ENCODE assay signal across 27 cellular contexts in the genomic region with DNA sequence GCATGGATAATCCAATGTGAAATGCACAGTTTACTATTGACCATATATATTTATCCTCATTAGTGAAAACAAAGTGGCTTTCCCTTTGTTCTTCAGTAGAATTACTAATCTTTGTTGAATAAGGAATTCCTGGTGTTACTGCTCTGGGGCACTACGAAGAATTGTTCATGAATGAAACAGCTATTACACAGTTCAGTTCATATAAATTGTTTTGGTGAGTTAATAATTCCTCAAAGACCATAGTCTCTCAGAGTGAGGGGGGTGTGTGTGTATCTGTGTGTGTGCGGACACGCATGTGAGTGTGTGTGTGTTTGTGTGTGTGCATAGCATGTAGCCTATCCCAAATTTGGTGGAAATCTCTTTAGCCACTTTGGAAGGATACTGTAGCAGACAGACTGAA.
"Had no signal": no experiment of that assay in that cellular context is flagged by ENCODE, and none has a peak within 500 bp of the region (broad histone marks: within the 10 kb centered on the region; RNA-seq: fewer than 3 reads in every experiment).

No MANE protein-coding gene starts in this region.

- H3K27ac ChIP-seq: brain microvascular endothelial cell, coronary artery, dorsolateral prefrontal cortex had no signal

- DNase-seq: activated CD4-positive, alpha-beta memory T cell treated with anti-CD3 and anti-CD28 coated beads, Interleukin-2, amount 10 ng/mL, durations not matched to agents 7 days and 5 days; activated CD4-positive, alpha-beta T cell treated with anti-CD3 and anti-CD28 coated beads for 1 hour; activated CD4-positive, alpha-beta T cell treated with anti-CD3 and anti-CD28 coated beads for 4 hours; activated CD4-positive, alpha-beta T cell treated with anti-CD3 and anti-CD28 coated beads, Interleukin-2, amount 10 ng/mL, durations not matched to agents 7 days and 5 days; activated CD4-positive, alpha-beta T cell treated with anti-CD3 and anti-CD28 coated beads, Interleukin-2, amount 50 U/mL, for 4 hours; activated CD8-positive, alpha-beta memory T cell treated with anti-CD3 and anti-CD28 coated beads, Interleukin-2, amount 50 U/mL, for 48 hours; activated effector memory CD4-positive, alpha-beta T cell treated with Interleukin-2 at 50 U/mL for 16 hours; activated gamma-delta T cell treated with Interleukin-2 at 50 U/mL for 16 hours; activated naive CD4-positive, alpha-beta T cell treated with anti-CD3 and anti-CD28 coated beads, Interleukin-2, amount 50 U/mL, for 16 hours; activated naive CD4-positive, alpha-beta T cell treated with Interleukin-2 at 50 U/mL for 16 hours; activated T-cell treated with anti-CD3 and anti-CD28 coated beads for 4 hours; activated T-cell treated with anti-CD3 and anti-CD28 coated beads, Interleukin-2, amount 50 U/mL, for 24 hours; activated T-cell treated with anti-CD3 and anti-CD28 coated beads, Interleukin-2, amount 50 U/mL, for 72 hours; amniotic stem cell; anterior cingulate cortex; brain microvascular endothelial cell; dorsolateral prefrontal cortex; effector memory CD4-positive, alpha-beta T cell; endodermal cell; foreskin fibroblast; T-helper 1 cell; T-helper 17 cell; T1000 had no signal

- H3K27me3 ChIP-seq: brain microvascular endothelial cell, dorsolateral prefrontal cortex had no signal

- H3K4me3 ChIP-seq: coronary artery, dorsolateral prefrontal cortex had no signal

- H3K36me3 ChIP-seq: brain microvascular endothelial cell had no signal

- FAIRE-seq: astrocyte, bronchial epithelial cell, frontal cortex had no signal
